Comparison of ENCODE assay signal across 3 cellular contexts in genomic region chr6:135483903-135484302, GRCh38.
TF ChIP-seq lines count a peak whose summit lies in the region.

No MANE protein-coding gene starts in this region.

TF ChIP-seq in HEK293, 187 proteins besides CTCF, POLR2A, EP300 and RAD21:
- peak; percentile 66 for TF ChIP-seq SETDB1 (IDR thresholded peaks at IDR 0.05; ENCODE audit: insufficient read length, low read length)

TF ChIP-seq in K562, 482 proteins besides CTCF, POLR2A, EP300 and RAD21:
- TF ChIP-seq ZEB2 (IDR thresholded peaks at IDR 0.05) (peak; percentile 38; the same call in 1 of the 2 replicates), TRIM24 (IDR thresholded peaks at IDR 0.05) (peak in 1 of 2 experiments; percentile 51; a peak in 1 of 4 replicates), ZNF766 (CRISPR knock-in tag; conservative IDR thresholded peaks at IDR 0.05) (0 out of 2 replicates have a peak, but pooled peaks have one; percentile 49), ZNF431 (CRISPR knock-in tag; IDR thresholded peaks at IDR 0.05) (peak; percentile 100), CC2D1A (IDR thresholded peaks at IDR 0.05) (peak; percentile 71; the same call in 1 of the 2 replicates), CHAMP1 (IDR thresholded peaks at IDR 0.05) (peak; percentile 83), ZNF280A (IDR thresholded peaks at IDR 0.05; ENCODE audit: low read depth, partially characterized antibody) (peak; percentile 88), TRIM28 (IDR thresholded peaks at IDR 0.05) (peak; percentile 84; the same call in 1 of the 2 replicates), CBX3 (IDR thresholded peaks at IDR 0.05; ENCODE audit: borderline replicate concordance in 1 of 2, low read length in 2 of 2) (peak in 1 of 2 experiments; percentile 83; a peak in 2 of 3 replicates), CBX5 (IDR thresholded peaks at IDR 0.05; ENCODE audit: borderline replicate concordance, low read depth) (peak; percentile 70; the same call in 1 of the 2 replicates), CBX1 (IDR thresholded peaks at IDR 0.05; ENCODE audit: low read depth) (0 out of 2 replicates have a peak, but pooled peaks have one; percentile 32), XRCC3 (IDR thresholded peaks at IDR 0.05) (peak; percentile 84; the same call in 1 of the 2 replicates)

TF ChIP-seq in HepG2, 621 proteins besides CTCF, POLR2A, EP300 and RAD21:
- TF ChIP-seq ZNF562 (CRISPR knock-in tag; IDR thresholded peaks at IDR 0.05; ENCODE audit: borderline replicate concordance): 0 out of 2 replicates have a peak, but pooled peaks have one; percentile 32
TF ChIP-seq in HepG2: peak in this region for 1; not testable (repeated sequence) for 620.
